ENCODE assay signal across 23 cellular contexts in genomic region chr1:82538876-82539275, GRCh38.
DNase-seq lines count a peak whose midpoint lies in the region; ATAC-seq, FAIRE-seq and TF ChIP-seq lines count a peak whose summit lies in the region.
"Had no signal": no experiment of that assay in that cellular context is flagged by ENCODE, and none has a peak within 500 bp of the region (broad histone marks: within the 10 kb centered on the region; RNA-seq: fewer than 3 reads in every experiment).

No MANE protein-coding gene starts in this region.

- ATAC-seq in gastroesophageal sphincter (peak; percentile 36), HG02759 (IDR thresholded peaks at IDR 0.05; ENCODE audit: unreplicated experiment) (no peak)
- ATAC-seq: left cardiac atrium; natural killer cell treated with Interleukin-12 subunit alpha and Interleukin-12 subunit beta and Interleukin-15 and Interleukin-18, amount 100 ng/mL, for 72 hours had no signal

- no peak overlapping the region for H3K27ac ChIP-seq in mammary epithelial cell (ENCODE audit: insufficient read depth, low read depth, low read length)
- H3K27ac ChIP-seq in gastroesophageal sphincter: no peak overlapping the region
- H3K27ac ChIP-seq: 22Rv1, breast epithelium, esophagus squamous epithelium, spleen, suprapubic skin had no signal

- no peak overlapping the region for H3K27ac Mint-ChIP-seq in MCF 10A (ENCODE audit: low read depth, unreplicated experiment)
- no peak overlapping the region for H3K27ac Mint-ChIP-seq in activated naive CD4-positive, alpha-beta T cell treated with anti-CD3 and anti-CD28 coated beads, Interleukin-2, amount 10 ng/mL, durations not matched to agents 7 days and 5 days
- H3K27ac Mint-ChIP-seq: activated CD4-positive, alpha-beta T cell treated with anti-CD3 and anti-CD28 coated beads, Interleukin-2, amount 10 ng/mL, durations not matched to agents 7 days and 5 days; CD4-positive, CD25-positive, alpha-beta regulatory T cell; natural killer cell treated with Interleukin-12 subunit alpha and Interleukin-12 subunit beta and Interleukin-15 and Interleukin-18, amount 100 ng/mL, for 72 hours had no signal

- no peaks in the 10 kb centered on the region for H4K20me1 ChIP-seq in mammary epithelial cell (ENCODE audit: insufficient read depth, low read length)

- H3K9ac ChIP-seq in mammary epithelial cell (ENCODE audit: insufficient read depth, low read length): no peak overlapping the region

- DNase-seq in mammary epithelial cell (peak; percentile 37), MCF 10A (ENCODE audit: unreplicated experiment) (no peak), bronchial epithelial cell (ENCODE audit: low read depth) (peak; percentile 41), GM19238 (ENCODE audit: insufficient read length, low spot score) (no peak), GM19239 (ENCODE audit: insufficient read length, low spot score) (no peak)
- DNase-seq in activated naive CD4-positive, alpha-beta T cell treated with anti-CD3 and anti-CD28 coated beads, Interleukin-2, amount 10 ng/mL, durations not matched to agents 7 days and 5 days: no peak
- DNase-seq: activated CD4-positive, alpha-beta T cell treated with anti-CD3 and anti-CD28 coated beads, Interleukin-2, amount 10 ng/mL, durations not matched to agents 7 days and 5 days; activated naive CD4-positive, alpha-beta T cell treated with anti-CD3 and anti-CD28 coated beads, Interleukin-2, amount 50 U/mL, for 16 hours; CD4-positive, CD25-positive, alpha-beta regulatory T cell; DMS53; esophagus squamous epithelium; left cardiac atrium; NCI-H187; NCI-H446 treated with DMSO at 0.1 percent for 48 hours; RPMI8226; spleen; SW 1271 had no signal

- no peak for TF ChIP-seq EP300 in gastroesophageal sphincter (IDR thresholded peaks at IDR 0.05)

- CTCF ChIA-PET in mammary epithelial cell (lab: Charles Lee; ENCODE audit: low non-redundant PET): no interaction called here
- CTCF ChIA-PET in MCF 10A (lab: Yijun Ruan, JAX): no interaction called here
- CTCF ChIA-PET in activated naive CD4-positive, alpha-beta T cell treated with anti-CD3 and anti-CD28 coated beads, Interleukin-2, amount 10 ng/mL, durations not matched to agents 7 days and 5 days (lab: Charles Lee): no interaction called here

- intact Hi-C loops in mammary epithelial cell (cut with micrococcal nuclease): no loop called here
- intact Hi-C loops in MCF 10A (cut with micrococcal nuclease): no loop called here

- FAIRE-seq in bronchial epithelial cell (lab: Jason Lieb, UNC) (no peak), GM19239 (lab: Jason Lieb, UNC) (no peak)

- no peak overlapping the region for H3K4me2 ChIP-seq in mammary epithelial cell (ENCODE audit: insufficient read depth, low read depth, low read length)

- no peaks in the 10 kb centered on the region for H3K4me1 Mint-ChIP-seq in MCF 10A (ENCODE audit: insufficient read depth, unreplicated experiment)
- no peaks in the 10 kb centered on the region for H3K4me1 Mint-ChIP-seq in activated naive CD4-positive, alpha-beta T cell treated with anti-CD3 and anti-CD28 coated beads, Interleukin-2, amount 10 ng/mL, durations not matched to agents 7 days and 5 days
- H3K4me1 Mint-ChIP-seq: activated CD4-positive, alpha-beta T cell treated with anti-CD3 and anti-CD28 coated beads, Interleukin-2, amount 10 ng/mL, durations not matched to agents 7 days and 5 days; CD4-positive, CD25-positive, alpha-beta regulatory T cell had no signal

- no peak overlapping the region for H2AFZ ChIP-seq in mammary epithelial cell (ENCODE audit: low read depth, low read length)

- H3K9me3 ChIP-seq in mammary epithelial cell (replicated peaks; ENCODE audit: insufficient read depth, low read length): no peaks in the 10 kb centered on the region
- peaks cover 0 to 8% (median 0%) of the 10 kb centered on the region in 3 donors for H3K9me3 ChIP-seq in gastroesophageal sphincter
- H3K9me3 ChIP-seq: esophagus squamous epithelium, suprapubic skin had no signal

- no peak overlapping the region for H3K4me3 ChIP-seq in mammary epithelial cell (replicated peaks in 1 of 3; ENCODE audit: insufficient read depth in 1 of 3, low read depth in 2 of 3, low read length in 3 of 3)
- no peak overlapping the region for H3K4me3 ChIP-seq in bronchial epithelial cell (ENCODE audit: low read depth, low read length)
- no peak overlapping the region for H3K4me3 ChIP-seq in gastroesophageal sphincter
- H3K4me3 ChIP-seq: breast epithelium, esophagus squamous epithelium, spleen, suprapubic skin had no signal

- H3K4me1 ChIP-seq in mammary epithelial cell (ENCODE audit: insufficient read depth, low read length): no peaks in the 10 kb centered on the region
- no peaks in the 10 kb centered on the region for H3K4me1 ChIP-seq in gastroesophageal sphincter
- H3K4me1 ChIP-seq: breast epithelium, esophagus squamous epithelium, spleen, suprapubic skin had no signal

- in situ Hi-C loops in mammary epithelial cell (cut with MboI; ENCODE audit: low sequenced_read_pairs in 2 of 2): no loop called here

- H3K9me3 Mint-ChIP-seq in MCF 10A (ENCODE audit: unreplicated experiment): peaks cover 31% of the 10 kb centered on the region
- H3K9me3 Mint-ChIP-seq in activated naive CD4-positive, alpha-beta T cell treated with anti-CD3 and anti-CD28 coated beads, Interleukin-2, amount 10 ng/mL, durations not matched to agents 7 days and 5 days: no peaks in the 10 kb centered on the region

- H3K79me2 ChIP-seq in mammary epithelial cell (ENCODE audit: insufficient read depth, low read length): no peaks in the 10 kb centered on the region

- H3K36me3 ChIP-seq in mammary epithelial cell (ENCODE audit: insufficient read depth, low read length) (no peaks in the 10 kb centered on the region), bronchial epithelial cell (ENCODE audit: control insufficient read depth, insufficient read depth, low read length) (no peaks in the 10 kb centered on the region), gastroesophageal sphincter (no peaks in the 10 kb centered on the region)
- H3K36me3 ChIP-seq: breast epithelium, esophagus squamous epithelium, spleen, suprapubic skin had no signal

- BruUV-seq in mammary epithelial cell (replicated peaks; lab: Mats Ljungman, UMichigan): no TSS peak
- no TSS peak for BruUV-seq in MCF 10A (replicated peaks; lab: Mats Ljungman, UMichigan)

- dilution Hi-C loops in mammary epithelial cell (cut with HindIII; ENCODE audit: low sequenced_read_pairs): no loop called here

- no peaks in the 10 kb centered on the region for H3K36me3 Mint-ChIP-seq in MCF 10A (ENCODE audit: insufficient read depth, unreplicated experiment)
- no peaks in the 10 kb centered on the region for H3K36me3 Mint-ChIP-seq in activated naive CD4-positive, alpha-beta T cell treated with anti-CD3 and anti-CD28 coated beads, Interleukin-2, amount 10 ng/mL, durations not matched to agents 7 days and 5 days
- H3K36me3 Mint-ChIP-seq: CD4-positive, CD25-positive, alpha-beta regulatory T cell; natural killer cell treated with Interleukin-12 subunit alpha and Interleukin-12 subunit beta and Interleukin-15 and Interleukin-18, amount 100 ng/mL, for 72 hours had no signal

- no peak for TF ChIP-seq POLR2A in gastroesophageal sphincter (IDR thresholded peaks at IDR 0.05)

- no peak overlapping the region for H3K4me3 Mint-ChIP-seq in MCF 10A (ENCODE audit: unreplicated experiment)
- no peak overlapping the region for H3K4me3 Mint-ChIP-seq in activated naive CD4-positive, alpha-beta T cell treated with anti-CD3 and anti-CD28 coated beads, Interleukin-2, amount 10 ng/mL, durations not matched to agents 7 days and 5 days
- H3K4me3 Mint-ChIP-seq: activated CD4-positive, alpha-beta T cell treated with anti-CD3 and anti-CD28 coated beads, Interleukin-2, amount 10 ng/mL, durations not matched to agents 7 days and 5 days; CD4-positive, CD25-positive, alpha-beta regulatory T cell; natural killer cell treated with Interleukin-12 subunit alpha and Interleukin-12 subunit beta and Interleukin-15 and Interleukin-18, amount 100 ng/mL, for 72 hours had no signal

- no peaks in the 10 kb centered on the region for H3K27me3 ChIP-seq in mammary epithelial cell (ENCODE audit: insufficient read depth, low read length)
- no peaks in the 10 kb centered on the region for H3K27me3 ChIP-seq in bronchial epithelial cell (ENCODE audit: control insufficient read depth, insufficient read depth, low read length)
- no peaks in the 10 kb centered on the region for H3K27me3 ChIP-seq in gastroesophageal sphincter
- H3K27me3 ChIP-seq: breast epithelium, esophagus squamous epithelium, spleen, suprapubic skin had no signal

- TF ChIP-seq CTCF in mammary epithelial cell (conservative IDR thresholded peaks at IDR 0.05 in 1 of 2, IDR thresholded peaks at IDR 0.05 in 1 of 2; ENCODE audit: extremely low read depth in 1 of 2, insufficient read depth in 1 of 2, low read depth in 1 of 2, low read length in 2 of 2) (no peak), MCF 10A (IDR thresholded peaks at IDR 0.05; ENCODE audit: unreplicated experiment) (no peak), bronchial epithelial cell (IDR thresholded peaks at IDR 0.05; ENCODE audit: insufficient read depth, low read length, severe bottlenecking) (no peak), gastroesophageal sphincter (IDR thresholded peaks at IDR 0.05) (no peak)

- POLR2A ChIA-PET in MCF 10A (lab: Yijun Ruan, JAX): interaction anchor here (0.6 to 0.8 kb wide), 3 partner anchors 8 to 1275 kb away, joined by 3 to 4 read pairs (median 3); no protein-coding TSS in a partner anchor

- no peaks in the 10 kb centered on the region for H3K27me3 Mint-ChIP-seq in MCF 10A (ENCODE audit: insufficient read depth, unreplicated experiment)
- no peaks in the 10 kb centered on the region for H3K27me3 Mint-ChIP-seq in activated naive CD4-positive, alpha-beta T cell treated with anti-CD3 and anti-CD28 coated beads, Interleukin-2, amount 10 ng/mL, durations not matched to agents 7 days and 5 days
- H3K27me3 Mint-ChIP-seq: activated CD4-positive, alpha-beta T cell treated with anti-CD3 and anti-CD28 coated beads, Interleukin-2, amount 10 ng/mL, durations not matched to agents 7 days and 5 days; CD4-positive, CD25-positive, alpha-beta regulatory T cell; natural killer cell treated with Interleukin-12 subunit alpha and Interleukin-12 subunit beta and Interleukin-15 and Interleukin-18, amount 100 ng/mL, for 72 hours had no signal

Comparison
In these comparisons a context has a peak if more than half of its experiments do, and no peak if none do; other contexts are left out.
1. DNase-seq: peak in mammary epithelial cell (single experiment) and bronchial epithelial cell (single experiment); none in MCF 10A (single experiment), GM19238 (single experiment), GM19239 (single experiment) and activated naive CD4-positive, alpha-beta T cell treated with anti-CD3 and anti-CD28 coated beads, Interleukin-2, amount 10 ng/mL, durations not matched to agents 7 days and 5 days (single experiment).